In the genomic region with DNA sequence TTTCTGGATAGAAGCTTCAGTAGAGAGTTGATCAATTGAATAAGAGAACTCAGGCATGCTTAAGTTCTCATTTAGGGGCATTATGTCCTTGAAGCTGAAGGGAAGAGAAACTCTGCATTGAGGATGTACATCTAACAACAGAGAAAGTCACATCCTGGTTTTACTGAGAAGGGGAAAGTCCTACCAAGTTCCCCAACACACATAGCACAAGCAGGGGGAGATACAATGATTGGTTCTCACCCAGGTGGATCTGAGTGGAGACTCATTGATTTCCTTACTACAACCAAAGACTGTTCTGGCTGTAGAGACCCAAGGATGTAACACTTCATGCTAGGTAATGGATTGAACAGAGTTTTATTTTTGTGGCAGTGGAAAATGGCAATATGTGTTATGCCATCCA, we compare ENCODE assay signal across 13 cellular contexts. TPM values are rescaled to one million over a fixed set of nuclear protein-coding genes. Genes with fewer than 3 reads are reported as not detected.
"Had no signal": no experiment of that assay in that cellular context is flagged by ENCODE, and none has a peak within 500 bp of the region (broad histone marks: within the 10 kb centered on the region; RNA-seq: fewer than 3 reads in every experiment).

No MANE protein-coding gene starts in this region.

- DNase-seq: GM23248, GOT3, H7, HFFc6, KBM-7 had no signal

- H3K27me3 Mint-ChIP-seq: IgD-negative memory B cell had no signal

- FAIRE-seq: HepG2 had no signal

- H3K4me3 ChIP-seq: GM23248, HAP-1 had no signal

- H3K27ac ChIP-seq: GM23248, HL-60, KMS-11 had no signal

- H3K4me1 ChIP-seq: HAP-1 had no signal

- H3K4me2 ChIP-seq: KMS-11 had no signal

- H3K36me3 ChIP-seq: HAP-1 had no signal

- H3K36me3 Mint-ChIP-seq: IgD-negative memory B cell had no signal

- H3K9ac ChIP-seq: GM23248, KMS-11 had no signal

- H3K9me3 ChIP-seq: HAP-1 had no signal

- ATAC-seq: HCT116, HepG2 had no signal

- H3K27ac Mint-ChIP-seq: HFFc6, IgD-negative memory B cell had no signal

- H2AFZ ChIP-seq: GM23248 had no signal

- H3K4me3 Mint-ChIP-seq: HFFc6, IgD-negative memory B cell had no signal

- H3K4me1 Mint-ChIP-seq: IgD-negative memory B cell had no signal

RNA-seq across cellular contexts. Expression of a gene that starts 1.0 kb away (rescaled TPM):
- total RNA-seq: GM23248, H4, H7, HepG2, HFFc6, HT1080 had no signal
- polyA plus RNA-seq: GM23248, HepG2, IgD-negative memory B cell had no signal

RNA-seq across cellular contexts. Expression of a gene that starts 1.5 kb away (rescaled TPM):
- total RNA-seq: GM23248, H4, H7, HepG2, HFFc6, HT1080 had no signal
- polyA plus RNA-seq: GM23248, HepG2, IgD-negative memory B cell had no signal

RNA-seq across cellular contexts. Expression of a gene that starts 5.2 kb away (rescaled TPM):
- total RNA-seq: GM23248, H4, H7, HepG2, HFFc6, HT1080 had no signal
- polyA plus RNA-seq: GM23248, HepG2, IgD-negative memory B cell had no signal

RNA-seq across cellular contexts. Expression of a gene that starts 14.3 kb away (rescaled TPM):
- total RNA-seq: GM23248, H4, H7, HepG2, HFFc6, HT1080 had no signal
- polyA plus RNA-seq: GM23248, HepG2, IgD-negative memory B cell had no signal

RNA-seq across cellular contexts. Expression of a gene that starts 16.5 kb away (rescaled TPM):
- total RNA-seq: GM23248, H4, H7, HepG2, HFFc6, HT1080 had no signal
- polyA plus RNA-seq: GM23248, HepG2, IgD-negative memory B cell had no signal
